Comparison of ENCODE assay signal across 2 cellular contexts in genomic region chr10:71214641-71215160, GRCh38.
TF ChIP-seq lines count a peak whose summit lies in the region.

No MANE protein-coding gene starts in this region.

TF ChIP-seq in neural cell, 6 proteins besides CTCF, POLR2A, EP300 and RAD21 (continued from another document):
- TF ChIP-seq REST (IDR thresholded peaks at IDR 0.05; ENCODE audit: borderline replicate concordance) (no peak), EZH2 (IDR thresholded peaks at IDR 0.05; ENCODE audit: borderline replicate concordance, insufficient read depth, low read length, poor library complexity, severe bottlenecking) (no peak), MXI1 (conservative IDR thresholded peaks at IDR 0.05; ENCODE audit: poor library complexity, severe bottlenecking) (no peak), POLR2AphosphoS5 (IDR thresholded peaks at IDR 0.05) (no peak), SMC3 (conservative IDR thresholded peaks at IDR 0.05; ENCODE audit: poor library complexity) (no peak)

TF ChIP-seq in HepG2, 621 proteins besides CTCF, POLR2A, EP300 and RAD21 (continued from another document):
- no peak for TF ChIP-seq ARID4A (CRISPR knock-in tag; IDR thresholded peaks at IDR 0.05; ENCODE audit: borderline replicate concordance)
- no peak for TF ChIP-seq HNRNPH1 (optimal IDR thresholded peaks at IDR 0.05; ENCODE audit: low read depth, low read length)
- TF ChIP-seq SP4 (CRISPR knock-in tag; IDR thresholded peaks at IDR 0.05) = no peak
- no peak for TF ChIP-seq RXRA (CRISPR knock-in tag; IDR thresholded peaks at IDR 0.05)
- TF ChIP-seq PHB2 (IDR thresholded peaks at IDR 0.05; ENCODE audit: partially characterized antibody) = no peak
- no peak for TF ChIP-seq STAG1 (CRISPR knock-in tag; IDR thresholded peaks at IDR 0.05)
- no peak for TF ChIP-seq ARID5B (CRISPR knock-in tag; IDR thresholded peaks at IDR 0.05)
- TF ChIP-seq BORCS8-MEF2B (CRISPR knock-in tag; IDR thresholded peaks at IDR 0.05) = no peak
- no peak for TF ChIP-seq HCFC1 (IDR thresholded peaks at IDR 0.05; ENCODE audit: low read depth, low read length)
- no peak for TF ChIP-seq NFKBIZ (CRISPR knock-in tag; IDR thresholded peaks at IDR 0.05)
- no peak for TF ChIP-seq ATAD3A (CRISPR knock-in tag; IDR thresholded peaks at IDR 0.05)
